ENCODE assay signal across 27 cellular contexts in the genomic region with DNA sequence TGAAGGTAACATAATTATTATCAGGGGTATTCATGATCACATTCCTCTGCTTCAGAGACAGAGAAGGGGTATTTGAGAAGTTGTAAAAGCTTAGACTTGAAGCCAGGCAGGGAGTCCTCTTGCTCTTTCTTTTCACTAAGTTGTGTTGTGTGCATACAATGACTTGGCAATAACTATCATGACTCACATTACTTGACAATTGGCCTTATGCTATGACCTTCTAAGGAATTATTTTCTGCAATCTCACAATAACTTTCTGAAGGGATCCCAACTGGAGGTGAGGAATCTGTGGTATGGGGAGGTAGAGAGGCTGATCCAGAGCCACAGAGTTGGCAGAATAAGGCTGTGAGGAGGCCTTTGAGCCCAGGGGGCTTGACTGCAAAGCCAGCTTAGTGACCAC.
"Had no signal": no experiment of that assay in that cellular context is flagged by ENCODE, and none has a peak within 500 bp of the region (broad histone marks: within the 10 kb centered on the region; RNA-seq: fewer than 3 reads in every experiment).

No MANE protein-coding gene starts in this region.

- H3K27me3 ChIP-seq: heart right ventricle, tibial artery had no signal

- H3K27ac ChIP-seq: heart right ventricle, lower lobe of right lung, tibial artery, WERI-Rb-1 had no signal

- H3K36me3 ChIP-seq: heart right ventricle, lower lobe of right lung, tibial artery, WERI-Rb-1 had no signal

- DNase-seq: activated CD4-positive, alpha-beta T cell treated with anti-CD3 and anti-CD28 coated beads, Interleukin-2, amount 10 ng/mL, durations not matched to agents 7 days and 5 days; activated CD4-positive, CD25-positive, alpha-beta regulatory T cell treated with anti-CD3 and anti-CD28 coated beads, Interleukin-2, amount 50 U/mL, for 72 hours; activated CD8-positive, alpha-beta memory T cell treated with anti-CD3 and anti-CD28 coated beads, Interleukin-2, amount 10 ng/mL, durations not matched to agents 7 days and 5 days; activated CD8-positive, alpha-beta T cell treated with anti-CD3 and anti-CD28 coated beads for 36 hours; activated gamma-delta T cell; activated naive CD4-positive, alpha-beta T cell treated with anti-CD3 and anti-CD28 coated beads, Interleukin-2, amount 50 U/mL, for 16 hours; activated naive CD8-positive, alpha-beta T cell treated with anti-CD3 and anti-CD28 coated beads, Interleukin-2, amount 50 U/mL, for 24 hours; central memory CD4-positive, alpha-beta T cell; effector memory CD8-positive, alpha-beta T cell; heart right ventricle; kidney; lower lobe of right lung; naive B cell; occipital lobe; posterior cingulate gyrus; stimulated activated CD4-positive, alpha-beta T cell treated with anti-CD3 and anti-CD28 coated beads, Interleukin-2, amount 100 ng/mL, for 48 hours; stimulated activated naive CD4-positive, alpha-beta T cell; T-helper 1 cell; tibial artery; WERI-Rb-1 had no signal

- H3K27me3 Mint-ChIP-seq: activated CD4-positive, alpha-beta T cell treated with anti-CD3 and anti-CD28 coated beads, Interleukin-2, amount 10 ng/mL, durations not matched to agents 7 days and 5 days; activated CD8-positive, alpha-beta memory T cell treated with anti-CD3 and anti-CD28 coated beads, Interleukin-2, amount 10 ng/mL, durations not matched to agents 7 days and 5 days; activated CD8-positive, alpha-beta T cell treated with anti-CD3 and anti-CD28 coated beads for 36 hours; activated naive CD8-positive, alpha-beta T cell treated with anti-CD3 and anti-CD28 coated beads, Interleukin-2, amount 50 U/mL, for 24 hours; brain; effector memory CD8-positive, alpha-beta T cell; naive B cell had no signal

- H3K4me1 Mint-ChIP-seq: activated CD4-positive, alpha-beta T cell treated with anti-CD3 and anti-CD28 coated beads, Interleukin-2, amount 10 ng/mL, durations not matched to agents 7 days and 5 days; activated CD8-positive, alpha-beta memory T cell treated with anti-CD3 and anti-CD28 coated beads, Interleukin-2, amount 10 ng/mL, durations not matched to agents 7 days and 5 days; activated naive CD8-positive, alpha-beta T cell treated with anti-CD3 and anti-CD28 coated beads, Interleukin-2, amount 50 U/mL, for 24 hours; brain; naive B cell; neural crest cell had no signal

- H3K4me1 ChIP-seq: heart right ventricle, lower lobe of right lung had no signal

- H3K4me3 Mint-ChIP-seq: activated CD4-positive, alpha-beta T cell treated with anti-CD3 and anti-CD28 coated beads, Interleukin-2, amount 10 ng/mL, durations not matched to agents 7 days and 5 days; activated CD8-positive, alpha-beta memory T cell treated with anti-CD3 and anti-CD28 coated beads, Interleukin-2, amount 10 ng/mL, durations not matched to agents 7 days and 5 days; activated CD8-positive, alpha-beta T cell treated with anti-CD3 and anti-CD28 coated beads for 36 hours; activated naive CD8-positive, alpha-beta T cell treated with anti-CD3 and anti-CD28 coated beads, Interleukin-2, amount 50 U/mL, for 24 hours; activated T-helper 1 cell treated with anti-CD3 and anti-CD28 coated beads, Interleukin-12 subunit alpha, Interleukin-12 subunit beta, Interleukin-2, Interleukin-4 antibody, amounts not matched to agents 30 ng/mL and 10 ng/mL and 1 ng/mL, durations not matched to agents 14 hours and 24 hours and 36 hours; brain; effector memory CD8-positive, alpha-beta T cell; naive B cell; neural crest cell had no signal

- H3K4me2 ChIP-seq: smooth muscle cell had no signal

- H3K4me3 ChIP-seq: heart right ventricle, lower lobe of right lung, smooth muscle cell, tibial artery had no signal

- ATAC-seq: activated CD8-positive, alpha-beta memory T cell treated with anti-CD3 and anti-CD28 coated beads, Interleukin-2, amount 10 ng/mL, durations not matched to agents 7 days and 5 days; activated CD8-positive, alpha-beta T cell treated with anti-CD3 and anti-CD28 coated beads for 36 hours; activated naive CD8-positive, alpha-beta T cell treated with anti-CD3 and anti-CD28 coated beads, Interleukin-2, amount 50 U/mL, for 24 hours; effector memory CD8-positive, alpha-beta T cell; esophagus mucosa; heart right ventricle; left lobe of liver; lower lobe of right lung; sciatic nerve had no signal

- H3K27ac Mint-ChIP-seq: activated CD4-positive, alpha-beta T cell treated with anti-CD3 and anti-CD28 coated beads, Interleukin-2, amount 10 ng/mL, durations not matched to agents 7 days and 5 days; activated CD8-positive, alpha-beta memory T cell treated with anti-CD3 and anti-CD28 coated beads, Interleukin-2, amount 10 ng/mL, durations not matched to agents 7 days and 5 days; activated CD8-positive, alpha-beta T cell treated with anti-CD3 and anti-CD28 coated beads for 36 hours; activated naive CD8-positive, alpha-beta T cell treated with anti-CD3 and anti-CD28 coated beads, Interleukin-2, amount 50 U/mL, for 24 hours; activated T-helper 1 cell treated with anti-CD3 and anti-CD28 coated beads, Interleukin-12 subunit alpha, Interleukin-12 subunit beta, Interleukin-2, Interleukin-4 antibody, amounts not matched to agents 30 ng/mL and 10 ng/mL and 1 ng/mL, durations not matched to agents 14 hours and 24 hours and 36 hours; brain; effector memory CD8-positive, alpha-beta T cell; naive B cell had no signal

- H3K36me3 Mint-ChIP-seq: activated CD8-positive, alpha-beta memory T cell treated with anti-CD3 and anti-CD28 coated beads, Interleukin-2, amount 10 ng/mL, durations not matched to agents 7 days and 5 days; brain had no signal
